Comparison of ENCODE assay signal across 12 cellular contexts in the genomic region with DNA sequence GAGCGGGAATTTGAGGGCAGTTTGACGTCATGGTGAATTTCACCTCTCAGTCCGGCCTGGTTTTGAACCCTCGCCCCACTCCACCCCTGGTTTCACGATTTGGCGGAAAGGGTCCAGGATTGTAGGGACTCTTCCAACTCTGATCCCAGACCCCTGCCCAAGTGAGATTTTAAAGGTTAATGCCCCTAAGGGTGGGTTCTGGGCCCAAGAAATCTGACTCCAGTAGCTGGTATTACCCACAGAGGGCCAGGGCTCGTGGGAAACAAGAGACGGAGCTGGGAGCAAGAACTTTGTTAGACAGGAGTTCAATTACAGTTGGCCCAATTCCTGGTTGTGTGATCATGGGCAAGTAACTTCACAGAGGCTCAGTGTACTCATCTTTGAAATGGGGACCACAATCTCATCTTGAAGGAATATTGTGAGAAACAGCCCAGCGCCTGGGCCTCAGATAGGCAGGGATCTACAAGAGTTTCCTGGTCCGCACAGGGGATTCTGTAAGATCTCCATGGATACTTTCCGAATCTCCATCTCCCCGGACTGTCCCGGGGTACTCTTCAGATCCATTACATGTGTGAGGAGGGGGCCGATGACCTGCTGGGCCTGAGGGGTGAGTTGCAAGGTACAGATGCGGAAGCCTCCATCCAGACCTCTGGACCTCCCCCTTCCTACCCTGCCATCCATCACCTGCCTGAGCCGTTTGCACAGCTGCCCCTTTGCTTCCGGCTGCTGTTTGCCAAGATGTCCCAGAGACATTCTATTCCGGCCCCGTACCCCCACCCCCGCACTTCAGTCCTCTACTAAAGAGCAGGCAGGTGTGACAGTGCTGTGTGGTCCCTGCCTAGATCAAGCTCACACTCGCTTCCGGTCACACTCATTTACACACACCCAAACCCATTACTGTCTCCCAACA. TPM values are rescaled to one million over a fixed set of nuclear protein-coding genes. Genes with fewer than 3 reads are reported as not detected.
DNase-seq lines count a peak whose midpoint lies in the region; ATAC-seq and TF ChIP-seq lines count a peak whose summit lies in the region.
"Had no signal": no experiment of that assay in that cellular context is flagged by ENCODE, and none has a peak within 500 bp of the region (broad histone marks: within the 10 kb centered on the region; RNA-seq: fewer than 3 reads in every experiment).

No MANE protein-coding gene starts in this region.

- H3K36me3 ChIP-seq in SK-N-SH (replicated peaks in 1 of 2; ENCODE audit: control insufficient read depth in 1 of 2, insufficient read depth in 2 of 2, low read length in 1 of 2): no peaks in the 10 kb centered on the region

- TF ChIP-seq CTCF in SK-N-SH (IDR thresholded peaks at IDR 0.05) (no peak), progenitor cell of endocrine pancreas (IDR thresholded peaks at IDR 0.05; ENCODE audit: unreplicated experiment) (no peak)

- H3F3A ChIP-seq in SK-N-SH (replicated peaks; ENCODE audit: insufficient read depth): no peaks in the 10 kb centered on the region

- no peaks in the 10 kb centered on the region for H3K36me3 Mint-ChIP-seq in progenitor cell of endocrine pancreas (ENCODE audit: insufficient read depth)

- H3K9me3 Mint-ChIP-seq in progenitor cell of endocrine pancreas (ENCODE audit: low read depth): no peaks in the 10 kb centered on the region

- no peak overlapping the region for H2AFZ ChIP-seq in SK-N-SH (ENCODE audit: low read depth)

- H3K4me3 ChIP-seq in SK-N-SH (ENCODE audit: low read depth in 2 of 2, low read length in 1 of 2): no peak overlapping the region; a peak in 1 of 4 replicates

- H3K4me2 ChIP-seq in SK-N-SH: no peak overlapping the region

- peaks cover 56% of the 10 kb centered on the region for H3K27me3 ChIP-seq in SK-N-SH (ENCODE audit: insufficient read depth)

- H3K9ac ChIP-seq in SK-N-SH: no peak overlapping the region

- H3K79me2 ChIP-seq in SK-N-SH (ENCODE audit: insufficient read depth): no peaks in the 10 kb centered on the region

- no peaks in the 10 kb centered on the region for H4K20me1 ChIP-seq in SK-N-SH (ENCODE audit: insufficient read depth)

- H3K27ac ChIP-seq in SK-N-SH (ENCODE audit: low read depth in 2 of 2, low read length in 1 of 2): no peak overlapping the region

- peaks cover 87% of the 10 kb centered on the region for H3K27me3 Mint-ChIP-seq in progenitor cell of endocrine pancreas

- H3K9me3 ChIP-seq in SK-N-SH: no peaks in the 10 kb centered on the region

- WGBS in SK-N-SH (ENCODE audit: low lambda C conversion rate): 26% methylated on average over 18 of the region's 22 CpGs

- no peaks in the 10 kb centered on the region for H3K9me2 ChIP-seq in SK-N-SH

- no peak for TF ChIP-seq EP300 in SK-N-SH (IDR thresholded peaks at IDR 0.05; ENCODE audit: borderline replicate concordance in 1 of 2, low read depth in 1 of 2, low read length in 1 of 2)

- peak overlapping the region; percentile 59 for H3K4me3 Mint-ChIP-seq in progenitor cell of endocrine pancreas (ENCODE audit: low read depth)

- peaks cover 18% of the 10 kb centered on the region for H3K4me1 Mint-ChIP-seq in progenitor cell of endocrine pancreas (ENCODE audit: low read depth)

- CTCF ChIA-PET in SK-N-SH (lab: Yijun Ruan, JAX): interaction anchor here (1.0 to 4.9 kb wide), 12 partner anchors 11 to 435 kb away, joined by 3 to 126 read pairs (median 6); a partner anchor contains a TSS

- no peak for ATAC-seq in SK-N-SH treated with all-trans-retinoic acid at 6 μM for 48 hours
- ATAC-seq in GM19351 (IDR thresholded peaks at IDR 0.05; ENCODE audit: unreplicated experiment): no peak
- ATAC-seq in GM21390 (IDR thresholded peaks at IDR 0.05; ENCODE audit: unreplicated experiment): no peak
- ATAC-seq: PC-3 had no signal

- DNase-seq in SK-N-SH (peak; percentile 37), NCI-H2029 (lab: John Stamatoyannopoulos, UW) (peak; percentile 89), ecto neural progenitor cell (ENCODE audit: low spot score) (peak; percentile 44), progenitor cell of endocrine pancreas (ENCODE audit: low spot score, unreplicated experiment) (no peak), A172 (ENCODE audit: low spot score) (no peak)
- DNase-seq: effector CD4-positive, alpha-beta T cell; PC-3 had no signal

- POLR2A ChIA-PET in SK-N-SH (lab: Yijun Ruan, JAX): no interaction called here

- H3K4me1 ChIP-seq in SK-N-SH (ENCODE audit: control insufficient read depth in 1 of 2, insufficient read depth in 2 of 2, low read depth in 1 of 2, low read length in 1 of 2): peaks cover 0 to 23% of the 10 kb centered on the region in 2 experiments; a peak in 1 of 4 replicates

- no peak overlapping the region for H3K27ac Mint-ChIP-seq in progenitor cell of endocrine pancreas

- TF ChIP-seq RAD21 in SK-N-SH (IDR thresholded peaks at IDR 0.05; ENCODE audit: low read length): no peak

TF ChIP-seq in SK-N-SH, 30 proteins besides CTCF, POLR2A, EP300 and RAD21 (continues in another document):
- TF ChIP-seq GATA2 (CRISPR knock-in tag; IDR thresholded peaks at IDR 0.05): no peak
- TF ChIP-seq, protein P1, sequence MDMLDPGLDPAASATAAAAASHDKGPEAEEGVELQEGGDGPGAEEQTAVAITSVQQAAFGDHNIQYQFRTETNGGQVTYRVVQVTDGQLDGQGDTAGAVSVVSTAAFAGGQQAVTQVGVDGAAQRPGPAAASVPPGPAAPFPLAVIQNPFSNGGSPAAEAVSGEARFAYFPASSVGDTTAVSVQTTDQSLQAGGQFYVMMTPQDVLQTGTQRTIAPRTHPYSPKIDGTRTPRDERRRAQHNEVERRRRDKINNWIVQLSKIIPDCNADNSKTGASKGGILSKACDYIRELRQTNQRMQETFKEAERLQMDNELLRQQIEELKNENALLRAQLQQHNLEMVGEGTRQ (IDR thresholded peaks at IDR 0.05; ENCODE audit: borderline replicate concordance, low read depth, low read length): no peak
- no peak for TF ChIP-seq EZH2phosphoT487 (IDR thresholded peaks at IDR 0.05; ENCODE audit: borderline replicate concordance, low read depth)
- no peak for TF ChIP-seq FOXM1 (IDR thresholded peaks at IDR 0.05; ENCODE audit: low read depth)
- TF ChIP-seq SMC3 (IDR thresholded peaks at IDR 0.05; ENCODE audit: low read depth, low read length): no peak
- TF ChIP-seq TAF1 (IDR thresholded peaks at IDR 0.05; ENCODE audit: borderline replicate concordance, low read depth, low read length): no peak
- TF ChIP-seq RCOR1 (IDR thresholded peaks at IDR 0.05; ENCODE audit: low read length): no peak

TF ChIP-seq in SK-N-SH treated with all-trans-retinoic acid at 6 μM for 48 hours, 23 proteins besides CTCF, POLR2A, EP300 and RAD21 (continues in another document):
- TF ChIP-seq, protein P2, sequence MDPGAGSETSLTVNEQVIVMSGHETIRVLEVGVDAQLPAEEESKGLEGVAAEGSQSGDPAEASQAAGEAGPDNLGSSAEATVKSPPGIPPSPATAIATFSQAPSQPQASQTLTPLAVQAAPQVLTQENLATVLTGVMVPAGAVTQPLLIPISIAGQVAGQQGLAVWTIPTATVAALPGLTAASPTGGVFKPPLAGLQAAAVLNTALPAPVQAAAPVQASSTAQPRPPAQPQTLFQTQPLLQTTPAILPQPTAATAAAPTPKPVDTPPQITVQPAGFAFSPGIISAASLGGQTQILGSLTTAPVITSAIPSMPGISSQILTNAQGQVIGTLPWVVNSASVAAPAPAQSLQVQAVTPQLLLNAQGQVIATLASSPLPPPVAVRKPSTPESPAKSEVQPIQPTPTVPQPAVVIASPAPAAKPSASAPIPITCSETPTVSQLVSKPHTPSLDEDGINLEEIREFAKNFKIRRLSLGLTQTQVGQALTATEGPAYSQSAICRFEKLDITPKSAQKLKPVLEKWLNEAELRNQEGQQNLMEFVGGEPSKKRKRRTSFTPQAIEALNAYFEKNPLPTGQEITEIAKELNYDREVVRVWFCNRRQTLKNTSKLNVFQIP (CRISPR knock-in tag; IDR thresholded peaks at IDR 0.05; ENCODE audit: borderline replicate concordance, low read depth): no peak
- TF ChIP-seq, protein P3, sequence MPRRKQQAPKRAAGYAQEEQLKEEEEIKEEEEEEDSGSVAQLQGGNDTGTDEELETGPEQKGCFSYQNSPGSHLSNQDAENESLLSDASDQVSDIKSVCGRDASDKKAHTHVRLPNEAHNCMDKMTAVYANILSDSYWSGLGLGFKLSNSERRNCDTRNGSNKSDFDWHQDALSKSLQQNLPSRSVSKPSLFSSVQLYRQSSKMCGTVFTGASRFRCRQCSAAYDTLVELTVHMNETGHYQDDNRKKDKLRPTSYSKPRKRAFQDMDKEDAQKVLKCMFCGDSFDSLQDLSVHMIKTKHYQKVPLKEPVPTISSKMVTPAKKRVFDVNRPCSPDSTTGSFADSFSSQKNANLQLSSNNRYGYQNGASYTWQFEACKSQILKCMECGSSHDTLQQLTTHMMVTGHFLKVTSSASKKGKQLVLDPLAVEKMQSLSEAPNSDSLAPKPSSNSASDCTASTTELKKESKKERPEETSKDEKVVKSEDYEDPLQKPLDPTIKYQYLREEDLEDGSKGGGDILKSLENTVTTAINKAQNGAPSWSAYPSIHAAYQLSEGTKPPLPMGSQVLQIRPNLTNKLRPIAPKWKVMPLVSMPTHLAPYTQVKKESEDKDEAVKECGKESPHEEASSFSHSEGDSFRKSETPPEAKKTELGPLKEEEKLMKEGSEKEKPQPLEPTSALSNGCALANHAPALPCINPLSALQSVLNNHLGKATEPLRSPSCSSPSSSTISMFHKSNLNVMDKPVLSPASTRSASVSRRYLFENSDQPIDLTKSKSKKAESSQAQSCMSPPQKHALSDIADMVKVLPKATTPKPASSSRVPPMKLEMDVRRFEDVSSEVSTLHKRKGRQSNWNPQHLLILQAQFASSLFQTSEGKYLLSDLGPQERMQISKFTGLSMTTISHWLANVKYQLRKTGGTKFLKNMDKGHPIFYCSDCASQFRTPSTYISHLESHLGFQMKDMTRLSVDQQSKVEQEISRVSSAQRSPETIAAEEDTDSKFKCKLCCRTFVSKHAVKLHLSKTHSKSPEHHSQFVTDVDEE (CRISPR knock-in tag; IDR thresholded peaks at IDR 0.05): no peak
- TF ChIP-seq ZFP3 (CRISPR knock-in tag; IDR thresholded peaks at IDR 0.05) (no peak), TOX (CRISPR knock-in tag; IDR thresholded peaks at IDR 0.05; ENCODE audit: borderline replicate concordance) (no peak)
- TF ChIP-seq, protein P4, sequence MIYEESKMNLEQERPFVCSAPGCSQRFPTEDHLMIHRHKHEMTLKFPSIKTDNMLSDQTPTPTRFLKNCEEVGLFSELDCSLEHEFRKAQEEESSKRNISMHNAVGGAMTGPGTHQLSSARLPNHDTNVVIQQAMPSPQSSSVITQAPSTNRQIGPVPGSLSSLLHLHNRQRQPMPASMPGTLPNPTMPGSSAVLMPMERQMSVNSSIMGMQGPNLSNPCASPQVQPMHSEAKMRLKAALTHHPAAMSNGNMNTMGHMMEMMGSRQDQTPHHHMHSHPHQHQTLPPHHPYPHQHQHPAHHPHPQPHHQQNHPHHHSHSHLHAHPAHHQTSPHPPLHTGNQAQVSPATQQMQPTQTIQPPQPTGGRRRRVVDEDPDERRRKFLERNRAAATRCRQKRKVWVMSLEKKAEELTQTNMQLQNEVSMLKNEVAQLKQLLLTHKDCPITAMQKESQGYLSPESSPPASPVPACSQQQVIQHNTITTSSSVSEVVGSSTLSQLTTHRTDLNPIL (CRISPR knock-in tag; IDR thresholded peaks at IDR 0.05; ENCODE audit: low read depth): no peak

RNA-seq across cellular contexts. Expression of a gene that starts 0.7 kb away (rescaled TPM):
- polyA plus RNA-seq in SK-N-SH (2012; rRNA removed): not detected in 2 replicates
- polyA plus RNA-seq in SK-N-SH (2012; cell fraction: cytosol; rRNA removed): not detected in 2 replicates
- polyA plus RNA-seq in SK-N-SH (2012; cell fraction: nucleus; rRNA removed): 0.02 TPM in 1 of 2 replicates, not detected in the other
- total RNA-seq in progenitor cell of endocrine pancreas: 0.47 and 0.57 TPM in 2 replicates
- total RNA-seq in A172 (2014; rRNA removed; shearing (Covaris generic)): not detected in 2 replicates
- total RNA-seq: activated CD8-positive, alpha-beta memory T cell treated with anti-CD3 and anti-CD28 coated beads for 36 hours; PC-3 had no signal
- polyA plus RNA-seq: AG04450 had no signal

Comparison
In these comparisons a context has a peak if more than half of its experiments do, and no peak if none do; other contexts are left out.
1. DNase-seq: peak in SK-N-SH (single experiment), NCI-H2029 (single experiment) and ecto neural progenitor cell (single experiment); none in progenitor cell of endocrine pancreas (single experiment) and A172 (single experiment).